In genomic region chr16:54163197-54163843, GRCh38 we compare ENCODE assay signal across 2 cellular contexts.
TF ChIP-seq lines count a peak whose summit lies in the region.

No MANE protein-coding gene starts in this region.

TF ChIP-seq in HEK293, 187 proteins besides CTCF, POLR2A, EP300 and RAD21 (continued from another document):
- TF ChIP-seq, protein P1, sequence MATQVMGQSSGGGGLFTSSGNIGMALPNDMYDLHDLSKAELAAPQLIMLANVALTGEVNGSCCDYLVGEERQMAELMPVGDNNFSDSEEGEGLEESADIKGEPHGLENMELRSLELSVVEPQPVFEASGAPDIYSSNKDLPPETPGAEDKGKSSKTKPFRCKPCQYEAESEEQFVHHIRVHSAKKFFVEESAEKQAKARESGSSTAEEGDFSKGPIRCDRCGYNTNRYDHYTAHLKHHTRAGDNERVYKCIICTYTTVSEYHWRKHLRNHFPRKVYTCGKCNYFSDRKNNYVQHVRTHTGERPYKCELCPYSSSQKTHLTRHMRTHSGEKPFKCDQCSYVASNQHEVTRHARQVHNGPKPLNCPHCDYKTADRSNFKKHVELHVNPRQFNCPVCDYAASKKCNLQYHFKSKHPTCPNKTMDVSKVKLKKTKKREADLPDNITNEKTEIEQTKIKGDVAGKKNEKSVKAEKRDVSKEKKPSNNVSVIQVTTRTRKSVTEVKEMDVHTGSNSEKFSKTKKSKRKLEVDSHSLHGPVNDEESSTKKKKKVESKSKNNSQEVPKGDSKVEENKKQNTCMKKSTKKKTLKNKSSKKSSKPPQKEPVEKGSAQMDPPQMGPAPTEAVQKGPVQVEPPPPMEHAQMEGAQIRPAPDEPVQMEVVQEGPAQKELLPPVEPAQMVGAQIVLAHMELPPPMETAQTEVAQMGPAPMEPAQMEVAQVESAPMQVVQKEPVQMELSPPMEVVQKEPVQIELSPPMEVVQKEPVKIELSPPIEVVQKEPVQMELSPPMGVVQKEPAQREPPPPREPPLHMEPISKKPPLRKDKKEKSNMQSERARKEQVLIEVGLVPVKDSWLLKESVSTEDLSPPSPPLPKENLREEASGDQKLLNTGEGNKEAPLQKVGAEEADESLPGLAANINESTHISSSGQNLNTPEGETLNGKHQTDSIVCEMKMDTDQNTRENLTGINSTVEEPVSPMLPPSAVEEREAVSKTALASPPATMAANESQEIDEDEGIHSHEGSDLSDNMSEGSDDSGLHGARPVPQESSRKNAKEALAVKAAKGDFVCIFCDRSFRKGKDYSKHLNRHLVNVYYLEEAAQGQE (tag by site-specific recombination; IDR thresholded peaks at IDR 0.05), result 0 out of 2 replicates have a peak, but pooled peaks have one; percentile 14
- TF ChIP-seq ZNF140 (tag by site-specific recombination; IDR thresholded peaks at IDR 0.05), result peak; percentile 10; the same call in 1 of the 2 replicates

TF ChIP-seq in HepG2, 621 proteins besides CTCF, POLR2A, EP300 and RAD21 (continued from another document and continues in another):
- TF ChIP-seq, protein P2, sequence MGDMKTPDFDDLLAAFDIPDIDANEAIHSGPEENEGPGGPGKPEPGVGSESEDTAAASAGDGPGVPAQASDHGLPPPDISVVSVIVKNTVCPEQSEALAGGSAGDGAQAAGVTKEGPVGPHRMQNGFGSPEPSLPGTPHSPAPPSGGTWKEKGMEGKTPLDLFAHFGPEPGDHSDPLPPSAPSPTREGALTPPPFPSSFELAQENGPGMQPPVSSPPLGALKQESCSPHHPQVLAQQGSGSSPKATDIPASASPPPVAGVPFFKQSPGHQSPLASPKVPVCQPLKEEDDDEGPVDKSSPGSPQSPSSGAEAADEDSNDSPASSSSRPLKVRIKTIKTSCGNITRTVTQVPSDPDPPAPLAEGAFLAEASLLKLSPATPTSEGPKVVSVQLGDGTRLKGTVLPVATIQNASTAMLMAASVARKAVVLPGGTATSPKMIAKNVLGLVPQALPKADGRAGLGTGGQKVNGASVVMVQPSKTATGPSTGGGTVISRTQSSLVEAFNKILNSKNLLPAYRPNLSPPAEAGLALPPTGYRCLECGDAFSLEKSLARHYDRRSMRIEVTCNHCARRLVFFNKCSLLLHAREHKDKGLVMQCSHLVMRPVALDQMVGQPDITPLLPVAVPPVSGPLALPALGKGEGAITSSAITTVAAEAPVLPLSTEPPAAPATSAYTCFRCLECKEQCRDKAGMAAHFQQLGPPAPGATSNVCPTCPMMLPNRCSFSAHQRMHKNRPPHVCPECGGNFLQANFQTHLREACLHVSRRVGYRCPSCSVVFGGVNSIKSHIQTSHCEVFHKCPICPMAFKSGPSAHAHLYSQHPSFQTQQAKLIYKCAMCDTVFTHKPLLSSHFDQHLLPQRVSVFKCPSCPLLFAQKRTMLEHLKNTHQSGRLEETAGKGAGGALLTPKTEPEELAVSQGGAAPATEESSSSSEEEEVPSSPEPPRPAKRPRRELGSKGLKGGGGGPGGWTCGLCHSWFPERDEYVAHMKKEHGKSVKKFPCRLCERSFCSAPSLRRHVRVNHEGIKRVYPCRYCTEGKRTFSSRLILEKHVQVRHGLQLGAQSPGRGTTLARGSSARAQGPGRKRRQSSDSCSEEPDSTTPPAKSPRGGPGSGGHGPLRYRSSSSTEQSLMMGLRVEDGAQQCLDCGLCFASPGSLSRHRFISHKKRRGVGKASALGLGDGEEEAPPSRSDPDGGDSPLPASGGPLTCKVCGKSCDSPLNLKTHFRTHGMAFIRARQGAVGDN (CRISPR knock-in tag; IDR thresholded peaks at IDR 0.05), result peak; percentile 48
- no peak for TF ChIP-seq TBX3 (IDR thresholded peaks at IDR 0.05; ENCODE audit: borderline replicate concordance)
- no peak for TF ChIP-seq FOXA1 (IDR thresholded peaks at IDR 0.05)
- TF ChIP-seq FOXA1 (CRISPR knock-in tag; IDR thresholded peaks at IDR 0.05), result peak; percentile 11; the same call in 1 of the 2 replicates
- TF ChIP-seq, protein P3, sequence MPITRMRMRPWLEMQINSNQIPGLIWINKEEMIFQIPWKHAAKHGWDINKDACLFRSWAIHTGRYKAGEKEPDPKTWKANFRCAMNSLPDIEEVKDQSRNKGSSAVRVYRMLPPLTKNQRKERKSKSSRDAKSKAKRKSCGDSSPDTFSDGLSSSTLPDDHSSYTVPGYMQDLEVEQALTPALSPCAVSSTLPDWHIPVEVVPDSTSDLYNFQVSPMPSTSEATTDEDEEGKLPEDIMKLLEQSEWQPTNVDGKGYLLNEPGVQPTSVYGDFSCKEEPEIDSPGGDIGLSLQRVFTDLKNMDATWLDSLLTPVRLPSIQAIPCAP (CRISPR knock-in tag; IDR thresholded peaks at IDR 0.05; ENCODE audit: low read depth), result no peak
- TF ChIP-seq, protein P4, sequence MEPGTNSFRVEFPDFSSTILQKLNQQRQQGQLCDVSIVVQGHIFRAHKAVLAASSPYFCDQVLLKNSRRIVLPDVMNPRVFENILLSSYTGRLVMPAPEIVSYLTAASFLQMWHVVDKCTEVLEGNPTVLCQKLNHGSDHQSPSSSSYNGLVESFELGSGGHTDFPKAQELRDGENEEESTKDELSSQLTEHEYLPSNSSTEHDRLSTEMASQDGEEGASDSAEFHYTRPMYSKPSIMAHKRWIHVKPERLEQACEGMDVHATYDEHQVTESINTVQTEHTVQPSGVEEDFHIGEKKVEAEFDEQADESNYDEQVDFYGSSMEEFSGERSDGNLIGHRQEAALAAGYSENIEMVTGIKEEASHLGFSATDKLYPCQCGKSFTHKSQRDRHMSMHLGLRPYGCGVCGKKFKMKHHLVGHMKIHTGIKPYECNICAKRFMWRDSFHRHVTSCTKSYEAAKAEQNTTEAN (CRISPR knock-in tag; conservative IDR thresholded peaks at IDR 0.05), result no peak
- 0 out of 2 replicates have a peak, but pooled peaks have one; percentile 14 for TF ChIP-seq UBTF (CRISPR knock-in tag; IDR thresholded peaks at IDR 0.05)
- TF ChIP-seq ADNP (CRISPR knock-in tag; IDR thresholded peaks at IDR 0.05), result 0 out of 2 replicates have a peak, but pooled peaks have one; percentile 8
- TF ChIP-seq POGZ (CRISPR knock-in tag; IDR thresholded peaks at IDR 0.05), result peak; percentile 47; the same call in 1 of the 2 replicates
- no peak for TF ChIP-seq PITX1 (CRISPR knock-in tag; IDR thresholded peaks at IDR 0.05)
- TF ChIP-seq ZNF251 (CRISPR knock-in tag; IDR thresholded peaks at IDR 0.05), result no peak
- TF ChIP-seq, protein P5, sequence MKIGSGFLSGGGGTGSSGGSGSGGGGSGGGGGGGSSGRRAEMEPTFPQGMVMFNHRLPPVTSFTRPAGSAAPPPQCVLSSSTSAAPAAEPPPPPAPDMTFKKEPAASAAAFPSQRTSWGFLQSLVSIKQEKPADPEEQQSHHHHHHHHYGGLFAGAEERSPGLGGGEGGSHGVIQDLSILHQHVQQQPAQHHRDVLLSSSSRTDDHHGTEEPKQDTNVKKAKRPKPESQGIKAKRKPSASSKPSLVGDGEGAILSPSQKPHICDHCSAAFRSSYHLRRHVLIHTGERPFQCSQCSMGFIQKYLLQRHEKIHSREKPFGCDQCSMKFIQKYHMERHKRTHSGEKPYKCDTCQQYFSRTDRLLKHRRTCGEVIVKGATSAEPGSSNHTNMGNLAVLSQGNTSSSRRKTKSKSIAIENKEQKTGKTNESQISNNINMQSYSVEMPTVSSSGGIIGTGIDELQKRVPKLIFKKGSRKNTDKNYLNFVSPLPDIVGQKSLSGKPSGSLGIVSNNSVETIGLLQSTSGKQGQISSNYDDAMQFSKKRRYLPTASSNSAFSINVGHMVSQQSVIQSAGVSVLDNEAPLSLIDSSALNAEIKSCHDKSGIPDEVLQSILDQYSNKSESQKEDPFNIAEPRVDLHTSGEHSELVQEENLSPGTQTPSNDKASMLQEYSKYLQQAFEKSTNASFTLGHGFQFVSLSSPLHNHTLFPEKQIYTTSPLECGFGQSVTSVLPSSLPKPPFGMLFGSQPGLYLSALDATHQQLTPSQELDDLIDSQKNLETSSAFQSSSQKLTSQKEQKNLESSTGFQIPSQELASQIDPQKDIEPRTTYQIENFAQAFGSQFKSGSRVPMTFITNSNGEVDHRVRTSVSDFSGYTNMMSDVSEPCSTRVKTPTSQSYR (CRISPR knock-in tag; IDR thresholded peaks at IDR 0.05; ENCODE audit: borderline replicate concordance), result no peak
- no peak for TF ChIP-seq SOX6 (IDR thresholded peaks at IDR 0.05)
- peak; percentile 71 for TF ChIP-seq SOX6 (CRISPR knock-in tag; IDR thresholded peaks at IDR 0.05)
- TF ChIP-seq ZNF776 (CRISPR knock-in tag; IDR thresholded peaks at IDR 0.05), result no peak
- TF ChIP-seq SOX13 (IDR thresholded peaks at IDR 0.05), result no peak
- peak in 1 of 2 experiments; percentile 91; a peak in 2 of 4 replicates for TF ChIP-seq SOX13 (CRISPR knock-in tag; conservative IDR thresholded peaks at IDR 0.05 in 1 of 2, IDR thresholded peaks at IDR 0.05 in 1 of 2)
- no peak for TF ChIP-seq MYC (CRISPR knock-in tag; IDR thresholded peaks at IDR 0.05; ENCODE audit: borderline replicate concordance)
- no peak for TF ChIP-seq TP53 (CRISPR knock-in tag; conservative IDR thresholded peaks at IDR 0.05)
- TF ChIP-seq THRA (CRISPR knock-in tag; IDR thresholded peaks at IDR 0.05; ENCODE audit: borderline replicate concordance), result peak; percentile 25; the same call in 1 of the 2 replicates
- TF ChIP-seq, protein P1 (IDR thresholded peaks at IDR 0.05; ENCODE audit: borderline replicate concordance in 1 of 2, low read depth in 1 of 2, low read length in 2 of 2), result peak; percentile 13 to 82; a peak in 3 of 4 replicates
- peak; percentile 52 for TF ChIP-seq ZNF883 (CRISPR knock-in tag; IDR thresholded peaks at IDR 0.05; ENCODE audit: not compliant biosample characterization)
- TF ChIP-seq ZMYM2 (CRISPR knock-in tag; IDR thresholded peaks at IDR 0.05), result peak; percentile 44; the same call in 1 of the 2 replicates
- peak; percentile 77 for TF ChIP-seq NR2F6 (IDR thresholded peaks at IDR 0.05)
- peak; percentile 49; the same call in 1 of the 2 replicates for TF ChIP-seq NR2F6 (CRISPR knock-in tag; IDR thresholded peaks at IDR 0.05)
- peak; percentile 41; the same call in 1 of the 2 replicates for TF ChIP-seq ZNF839 (CRISPR knock-in tag; IDR thresholded peaks at IDR 0.05; ENCODE audit: borderline replicate concordance)
- peak; percentile 35; the same call in 1 of the 2 replicates for TF ChIP-seq ZMYM4 (CRISPR knock-in tag; IDR thresholded peaks at IDR 0.05)
- TF ChIP-seq ZSCAN22 (CRISPR knock-in tag; IDR thresholded peaks at IDR 0.05), result no peak
- TF ChIP-seq SOX5 (CRISPR knock-in tag; IDR thresholded peaks at IDR 0.05; ENCODE audit: borderline replicate concordance), result peak; percentile 77
- no peak for TF ChIP-seq ZNF7 (CRISPR knock-in tag; IDR thresholded peaks at IDR 0.05)
- no peak for TF ChIP-seq SMARCC2 (IDR thresholded peaks at IDR 0.05)
- TF ChIP-seq SALL1 (CRISPR knock-in tag; IDR thresholded peaks at IDR 0.05), result peak; percentile 20; the same call in 1 of the 2 replicates
- TF ChIP-seq KDM5B (CRISPR knock-in tag; IDR thresholded peaks at IDR 0.05; ENCODE audit: borderline replicate concordance), result 0 out of 2 replicates have a peak, but pooled peaks have one; percentile 38
- TF ChIP-seq ZNF619 (CRISPR knock-in tag; IDR thresholded peaks at IDR 0.05), result 0 out of 2 replicates have a peak, but pooled peaks have one; percentile 38
- TF ChIP-seq, protein P6, sequence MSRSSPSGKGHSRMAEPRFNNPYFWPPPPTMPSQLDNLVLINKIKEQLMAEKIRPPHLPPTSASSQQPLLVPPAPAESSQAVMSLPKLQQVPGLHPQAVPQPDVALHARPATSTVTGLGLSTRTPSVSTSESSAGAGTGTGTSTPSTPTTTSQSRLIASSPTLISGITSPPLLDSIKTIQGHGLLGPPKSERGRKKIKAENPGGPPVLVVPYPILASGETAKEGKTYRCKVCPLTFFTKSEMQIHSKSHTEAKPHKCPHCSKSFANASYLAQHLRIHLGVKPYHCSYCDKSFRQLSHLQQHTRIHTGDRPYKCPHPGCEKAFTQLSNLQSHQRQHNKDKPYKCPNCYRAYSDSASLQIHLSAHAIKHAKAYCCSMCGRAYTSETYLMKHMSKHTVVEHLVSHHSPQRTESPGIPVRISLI (CRISPR knock-in tag; IDR thresholded peaks at IDR 0.05; ENCODE audit: borderline replicate concordance), result peak; percentile 78; the same call in 1 of the 2 replicates
- TF ChIP-seq ZNF629 (CRISPR knock-in tag; conservative IDR thresholded peaks at IDR 0.05), result no peak
